Comparison of ENCODE assay signal across 1 cellular context in genomic region chr1:3250624-3251023, GRCh38.
TF ChIP-seq lines count a peak whose summit lies in the region.

No MANE protein-coding gene starts in this region.

TF ChIP-seq in HepG2, 621 proteins besides CTCF, POLR2A, EP300 and RAD21 (continued from another document):
- TF ChIP-seq ZNF280D (CRISPR knock-in tag; IDR thresholded peaks at IDR 0.05) (0 out of 2 replicates have a peak, but pooled peaks have one; percentile 9), ZNF564 (CRISPR knock-in tag; IDR thresholded peaks at IDR 0.05) (0 out of 2 replicates have a peak, but pooled peaks have one; percentile 16)
